1 cellular context compared by ENCODE assay signal in the genomic region with DNA sequence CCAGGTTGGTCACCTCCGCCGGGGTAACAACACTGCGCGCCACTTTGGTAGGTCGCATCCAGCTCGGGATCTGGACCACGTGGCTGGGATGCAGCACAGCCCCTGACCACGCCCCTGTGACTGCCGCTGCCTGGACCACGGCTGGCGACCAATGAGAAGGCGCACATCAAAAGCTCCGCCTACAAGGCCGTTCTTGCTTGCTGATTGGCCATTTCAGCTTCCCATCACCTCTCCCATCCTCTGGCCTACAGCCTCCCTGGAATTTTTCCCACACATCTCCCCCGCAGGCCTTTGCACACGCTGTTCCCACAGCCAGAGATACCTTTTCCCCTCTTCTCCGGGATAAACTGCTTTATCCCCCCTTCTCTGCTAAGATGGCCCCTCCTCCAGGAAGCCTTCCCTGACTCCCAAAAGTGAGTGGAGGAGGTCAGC.
A peak's percentile ranks its signal among the peaks of the same experiment; 100 is the strongest.
TF ChIP-seq lines count a peak whose summit lies in the region.

No MANE protein-coding gene starts in this region.

TF ChIP-seq in K562, 482 proteins besides CTCF, POLR2A, EP300 and RAD21 (continued from another document):
- TF ChIP-seq, protein P1, sequence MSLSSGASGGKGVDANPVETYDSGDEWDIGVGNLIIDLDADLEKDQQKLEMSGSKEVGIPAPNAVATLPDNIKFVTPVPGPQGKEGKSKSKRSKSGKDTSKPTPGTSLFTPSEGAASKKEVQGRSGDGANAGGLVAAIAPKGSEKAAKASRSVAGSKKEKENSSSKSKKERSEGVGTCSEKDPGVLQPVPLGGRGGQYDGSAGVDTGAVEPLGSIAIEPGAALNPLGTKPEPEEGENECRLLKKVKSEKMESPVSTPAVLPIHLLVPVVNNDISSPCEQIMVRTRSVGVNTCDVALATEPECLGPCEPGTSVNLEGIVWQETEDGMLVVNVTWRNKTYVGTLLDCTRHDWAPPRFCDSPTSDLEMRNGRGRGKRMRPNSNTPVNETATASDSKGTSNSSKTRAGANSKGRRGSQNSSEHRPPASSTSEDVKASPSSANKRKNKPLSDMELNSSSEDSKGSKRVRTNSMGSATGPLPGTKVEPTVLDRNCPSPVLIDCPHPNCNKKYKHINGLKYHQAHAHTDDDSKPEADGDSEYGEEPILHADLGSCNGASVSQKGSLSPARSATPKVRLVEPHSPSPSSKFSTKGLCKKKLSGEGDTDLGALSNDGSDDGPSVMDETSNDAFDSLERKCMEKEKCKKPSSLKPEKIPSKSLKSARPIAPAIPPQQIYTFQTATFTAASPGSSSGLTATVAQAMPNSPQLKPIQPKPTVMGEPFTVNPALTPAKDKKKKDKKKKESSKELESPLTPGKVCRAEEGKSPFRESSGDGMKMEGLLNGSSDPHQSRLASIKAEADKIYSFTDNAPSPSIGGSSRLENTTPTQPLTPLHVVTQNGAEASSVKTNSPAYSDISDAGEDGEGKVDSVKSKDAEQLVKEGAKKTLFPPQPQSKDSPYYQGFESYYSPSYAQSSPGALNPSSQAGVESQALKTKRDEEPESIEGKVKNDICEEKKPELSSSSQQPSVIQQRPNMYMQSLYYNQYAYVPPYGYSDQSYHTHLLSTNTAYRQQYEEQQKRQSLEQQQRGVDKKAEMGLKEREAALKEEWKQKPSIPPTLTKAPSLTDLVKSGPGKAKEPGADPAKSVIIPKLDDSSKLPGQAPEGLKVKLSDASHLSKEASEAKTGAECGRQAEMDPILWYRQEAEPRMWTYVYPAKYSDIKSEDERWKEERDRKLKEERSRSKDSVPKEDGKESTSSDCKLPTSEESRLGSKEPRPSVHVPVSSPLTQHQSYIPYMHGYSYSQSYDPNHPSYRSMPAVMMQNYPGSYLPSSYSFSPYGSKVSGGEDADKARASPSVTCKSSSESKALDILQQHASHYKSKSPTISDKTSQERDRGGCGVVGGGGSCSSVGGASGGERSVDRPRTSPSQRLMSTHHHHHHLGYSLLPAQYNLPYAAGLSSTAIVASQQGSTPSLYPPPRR (CRISPR knock-in tag; IDR thresholded peaks at IDR 0.05; ENCODE audit: borderline replicate concordance) = no peak
- TF ChIP-seq HNRNPH1 (optimal IDR thresholded peaks at IDR 0.05; ENCODE audit: low read depth, low read length) = no peak
- no peak for TF ChIP-seq ZNF551 (CRISPR knock-in tag; IDR thresholded peaks at IDR 0.05)
- TF ChIP-seq HMG20B (CRISPR knock-in tag; IDR thresholded peaks at IDR 0.05) = no peak
- TF ChIP-seq PHB2 (IDR thresholded peaks at IDR 0.05; ENCODE audit: low read depth) = no peak
- TF ChIP-seq, protein P2, sequence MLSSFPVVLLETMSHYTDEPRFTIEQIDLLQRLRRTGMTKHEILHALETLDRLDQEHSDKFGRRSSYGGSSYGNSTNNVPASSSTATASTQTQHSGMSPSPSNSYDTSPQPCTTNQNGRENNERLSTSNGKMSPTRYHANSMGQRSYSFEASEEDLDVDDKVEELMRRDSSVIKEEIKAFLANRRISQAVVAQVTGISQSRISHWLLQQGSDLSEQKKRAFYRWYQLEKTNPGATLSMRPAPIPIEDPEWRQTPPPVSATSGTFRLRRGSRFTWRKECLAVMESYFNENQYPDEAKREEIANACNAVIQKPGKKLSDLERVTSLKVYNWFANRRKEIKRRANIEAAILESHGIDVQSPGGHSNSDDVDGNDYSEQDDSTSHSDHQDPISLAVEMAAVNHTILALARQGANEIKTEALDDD (IDR thresholded peaks at IDR 0.05) = no peak
- TF ChIP-seq ZNF184 (CRISPR knock-in tag; IDR thresholded peaks at IDR 0.05) = no peak
- no peak for TF ChIP-seq PRPF4 (IDR thresholded peaks at IDR 0.05; ENCODE audit: insufficient read depth, low read depth, low read length, poor library complexity, severe bottlenecking)
- peak; percentile 77 for TF ChIP-seq MYC (IDR thresholded peaks at IDR 0.05; ENCODE audit: low read depth, low read length)
- no peak for TF ChIP-seq MYC (CRISPR knock-in tag; IDR thresholded peaks at IDR 0.05; ENCODE audit: borderline replicate concordance, low read depth)
- peak; percentile 68 for TF ChIP-seq L3MBTL2 (IDR thresholded peaks at IDR 0.05)
- TF ChIP-seq HSF4 (CRISPR knock-in tag; IDR thresholded peaks at IDR 0.05; ENCODE audit: borderline replicate concordance) = no peak
- TF ChIP-seq PTTG1 (tag; IDR thresholded peaks at IDR 0.05; ENCODE audit: low read depth) = no peak
- TF ChIP-seq MEF2D (tag; conservative IDR thresholded peaks at IDR 0.05; ENCODE audit: low read depth) = no peak
- TF ChIP-seq ZNF699 (CRISPR knock-in tag; IDR thresholded peaks at IDR 0.05; ENCODE audit: insufficient replicate concordance) = no peak
- TF ChIP-seq, protein P3, sequence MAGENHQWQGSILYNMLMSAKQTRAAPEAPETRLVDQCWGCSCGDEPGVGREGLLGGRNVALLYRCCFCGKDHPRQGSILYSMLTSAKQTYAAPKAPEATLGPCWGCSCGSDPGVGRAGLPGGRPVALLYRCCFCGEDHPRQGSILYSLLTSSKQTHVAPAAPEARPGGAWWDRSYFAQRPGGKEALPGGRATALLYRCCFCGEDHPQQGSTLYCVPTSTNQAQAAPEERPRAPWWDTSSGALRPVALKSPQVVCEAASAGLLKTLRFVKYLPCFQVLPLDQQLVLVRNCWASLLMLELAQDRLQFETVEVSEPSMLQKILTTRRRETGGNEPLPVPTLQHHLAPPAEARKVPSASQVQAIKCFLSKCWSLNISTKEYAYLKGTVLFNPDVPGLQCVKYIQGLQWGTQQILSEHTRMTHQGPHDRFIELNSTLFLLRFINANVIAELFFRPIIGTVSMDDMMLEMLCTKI (IDR thresholded peaks at IDR 0.05; ENCODE audit: partially characterized antibody) = no peak
- TF ChIP-seq TSC22D4 (tag; IDR thresholded peaks at IDR 0.05) = no peak
- TF ChIP-seq, protein P4, sequence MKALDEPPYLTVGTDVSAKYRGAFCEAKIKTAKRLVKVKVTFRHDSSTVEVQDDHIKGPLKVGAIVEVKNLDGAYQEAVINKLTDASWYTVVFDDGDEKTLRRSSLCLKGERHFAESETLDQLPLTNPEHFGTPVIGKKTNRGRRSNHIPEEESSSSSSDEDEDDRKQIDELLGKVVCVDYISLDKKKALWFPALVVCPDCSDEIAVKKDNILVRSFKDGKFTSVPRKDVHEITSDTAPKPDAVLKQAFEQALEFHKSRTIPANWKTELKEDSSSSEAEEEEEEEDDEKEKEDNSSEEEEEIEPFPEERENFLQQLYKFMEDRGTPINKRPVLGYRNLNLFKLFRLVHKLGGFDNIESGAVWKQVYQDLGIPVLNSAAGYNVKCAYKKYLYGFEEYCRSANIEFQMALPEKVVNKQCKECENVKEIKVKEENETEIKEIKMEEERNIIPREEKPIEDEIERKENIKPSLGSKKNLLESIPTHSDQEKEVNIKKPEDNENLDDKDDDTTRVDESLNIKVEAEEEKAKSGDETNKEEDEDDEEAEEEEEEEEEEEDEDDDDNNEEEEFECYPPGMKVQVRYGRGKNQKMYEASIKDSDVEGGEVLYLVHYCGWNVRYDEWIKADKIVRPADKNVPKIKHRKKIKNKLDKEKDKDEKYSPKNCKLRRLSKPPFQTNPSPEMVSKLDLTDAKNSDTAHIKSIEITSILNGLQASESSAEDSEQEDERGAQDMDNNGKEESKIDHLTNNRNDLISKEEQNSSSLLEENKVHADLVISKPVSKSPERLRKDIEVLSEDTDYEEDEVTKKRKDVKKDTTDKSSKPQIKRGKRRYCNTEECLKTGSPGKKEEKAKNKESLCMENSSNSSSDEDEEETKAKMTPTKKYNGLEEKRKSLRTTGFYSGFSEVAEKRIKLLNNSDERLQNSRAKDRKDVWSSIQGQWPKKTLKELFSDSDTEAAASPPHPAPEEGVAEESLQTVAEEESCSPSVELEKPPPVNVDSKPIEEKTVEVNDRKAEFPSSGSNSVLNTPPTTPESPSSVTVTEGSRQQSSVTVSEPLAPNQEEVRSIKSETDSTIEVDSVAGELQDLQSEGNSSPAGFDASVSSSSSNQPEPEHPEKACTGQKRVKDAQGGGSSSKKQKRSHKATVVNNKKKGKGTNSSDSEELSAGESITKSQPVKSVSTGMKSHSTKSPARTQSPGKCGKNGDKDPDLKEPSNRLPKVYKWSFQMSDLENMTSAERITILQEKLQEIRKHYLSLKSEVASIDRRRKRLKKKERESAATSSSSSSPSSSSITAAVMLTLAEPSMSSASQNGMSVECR (CRISPR knock-in tag; IDR thresholded peaks at IDR 0.05) = peak; percentile 45; the same call in 1 of the 2 replicates
- TF ChIP-seq GATA2 (CRISPR knock-in tag; IDR thresholded peaks at IDR 0.05) = no peak
- TF ChIP-seq MAFF (IDR thresholded peaks at IDR 0.05; ENCODE audit: low read length) = no peak
- TF ChIP-seq, protein P5, sequence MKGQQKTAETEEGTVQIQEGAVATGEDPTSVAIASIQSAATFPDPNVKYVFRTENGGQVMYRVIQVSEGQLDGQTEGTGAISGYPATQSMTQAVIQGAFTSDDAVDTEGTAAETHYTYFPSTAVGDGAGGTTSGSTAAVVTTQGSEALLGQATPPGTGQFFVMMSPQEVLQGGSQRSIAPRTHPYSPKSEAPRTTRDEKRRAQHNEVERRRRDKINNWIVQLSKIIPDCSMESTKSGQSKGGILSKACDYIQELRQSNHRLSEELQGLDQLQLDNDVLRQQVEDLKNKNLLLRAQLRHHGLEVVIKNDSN (CRISPR knock-in tag; IDR thresholded peaks at IDR 0.05) = peak; percentile 81
TF ChIP-seq in K562: peak in this region for 27.
